ENCODE assay signal across 9 cellular contexts in the genomic region with DNA sequence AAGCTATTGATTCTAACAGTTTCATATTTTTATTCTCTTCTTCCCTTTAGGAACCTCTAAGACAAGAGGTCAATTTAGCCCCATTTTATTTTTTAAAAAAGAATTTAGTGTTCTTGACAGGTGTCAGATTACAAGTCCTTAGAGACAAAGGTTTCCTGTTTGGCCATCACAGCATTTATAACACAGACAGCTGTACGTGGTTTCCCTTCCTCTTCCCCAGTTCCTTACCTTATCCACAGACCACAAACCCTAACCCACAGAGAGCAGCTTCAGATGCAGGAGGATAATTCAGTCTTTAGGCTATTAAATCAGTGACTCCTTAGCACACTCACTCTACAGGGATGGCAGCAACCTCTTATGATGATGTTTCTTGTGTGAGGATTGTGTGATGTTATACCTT.
DNase-seq lines count a peak whose midpoint lies in the region; ATAC-seq and TF ChIP-seq lines count a peak whose summit lies in the region.
"Had no signal": no experiment of that assay in that cellular context is flagged by ENCODE, and none has a peak within 500 bp of the region (broad histone marks: within the 10 kb centered on the region; RNA-seq: fewer than 3 reads in every experiment).

No MANE protein-coding gene starts in this region.

- H4K20me1 ChIP-seq in MM.1S (ENCODE audit: insufficient read depth, low read length) = no peaks in the 10 kb centered on the region
- no peaks in the 10 kb centered on the region for H4K20me1 ChIP-seq in PC-9 (ENCODE audit: insufficient read depth)

- no peaks in the 10 kb centered on the region for H3K9me3 ChIP-seq in MM.1S (replicated peaks; ENCODE audit: insufficient read depth, low read length)
- 0 out of 2 replicates have a peak, but pooled peaks cover 4% of the 10 kb centered on the region for H3K9me3 ChIP-seq in PC-9 (ENCODE audit: insufficient read depth, low read depth)

- H3K27ac ChIP-seq in MM.1S (ENCODE audit: low read length) (no peak overlapping the region), PC-9 (no peak overlapping the region)

- CTCF ChIA-PET in PC-9 (lab: Charles Lee) = no interaction called here
- CTCF ChIA-PET in WTC11 (lab: Charles Lee) = no interaction called here

- peaks cover 16 to 23% (median 17%) of the 10 kb centered on the region in 3 donors for H3K4me1 Mint-ChIP-seq in naive B cell
- H3K4me1 Mint-ChIP-seq in WTC11 = peaks cover 3% of the 10 kb centered on the region

- H3K4me1 ChIP-seq in MM.1S (ENCODE audit: low read length) = no peaks in the 10 kb centered on the region
- H3K4me1 ChIP-seq in PC-9 (replicated peaks; ENCODE audit: insufficient read depth) = no peaks in the 10 kb centered on the region

- peak; percentile 58 for DNase-seq in MM.1S
- DNase-seq in naive B cell = peak; percentile 26
- DNase-seq in DMS79 treated with DMSO at 0.1 percent for 48 hours (lab: John Stamatoyannopoulos, UW) = no peak
- DNase-seq in PC-9 = no peak
- DNase-seq in HT-29 (ENCODE audit: low spot score) = no peak
- no peak for DNase-seq in WTC11 (ENCODE audit: low spot score)
- DNase-seq: activated T-cell treated with anti-CD3 and anti-CD28 coated beads, Interleukin-2, amount 50 U/mL, for 24 hours had no signal

- H3K27me3 Mint-ChIP-seq in naive B cell = no peaks in the 10 kb centered on the region
- no peaks in the 10 kb centered on the region for H3K27me3 Mint-ChIP-seq in WTC11 (ENCODE audit: low read depth)
- H3K27me3 Mint-ChIP-seq: activated T-cell treated with anti-CD3 and anti-CD28 coated beads, Interleukin-2, amount 50 U/mL, for 24 hours had no signal

- H3K27me3 ChIP-seq in MM.1S (replicated peaks; ENCODE audit: insufficient read depth, low read length) = no peaks in the 10 kb centered on the region
- H3K27me3 ChIP-seq in PC-9 (ENCODE audit: insufficient read depth, low read depth) = no peaks in the 10 kb centered on the region

- H3K9me2 ChIP-seq in MM.1S (replicated peaks; ENCODE audit: insufficient read depth, low read length) (no peaks in the 10 kb centered on the region), PC-9 (ENCODE audit: insufficient read depth) (no peaks in the 10 kb centered on the region)

- H3K79me2 ChIP-seq in MM.1S (ENCODE audit: low read length) = no peaks in the 10 kb centered on the region
- no peaks in the 10 kb centered on the region for H3K79me2 ChIP-seq in PC-9 (ENCODE audit: low read depth)

- ATAC-seq in GM19324 (IDR thresholded peaks at IDR 0.05; ENCODE audit: low FRiP score, unreplicated experiment) (peak; percentile 89), HG02852 (IDR thresholded peaks at IDR 0.05; ENCODE audit: unreplicated experiment) (peak; percentile 85), naive B cell (ENCODE audit: low read depth in 2 of 2) (peak; percentile 60 to 69), WTC11 (no peak)

- no peak overlapping the region for H2AFZ ChIP-seq in MM.1S (ENCODE audit: low read length)
- no peak overlapping the region for H2AFZ ChIP-seq in PC-9

- H3K27ac Mint-ChIP-seq in naive B cell = peak overlapping the region in 2 of 6 donors; percentile 1 to 24
- H3K27ac Mint-ChIP-seq in WTC11 = no peak overlapping the region
- H3K27ac Mint-ChIP-seq: activated T-cell treated with anti-CD3 and anti-CD28 coated beads, Interleukin-2, amount 50 U/mL, for 24 hours had no signal

- H3K36me3 Mint-ChIP-seq in naive B cell (no peaks in the 10 kb centered on the region), WTC11 (peaks cover 36% of the 10 kb centered on the region)

- POLR2A ChIA-PET in PC-9 (lab: Charles Lee; ENCODE audit: unreplicated experiment) = no interaction called here
- POLR2A ChIA-PET in WTC11 (lab: Charles Lee) = no interaction called here

- TF ChIP-seq CTCF in MM.1S (IDR thresholded peaks at IDR 0.05; ENCODE audit: low read length) (no peak), PC-9 (conservative IDR thresholded peaks at IDR 0.05) (no peak), WTC11 (IDR thresholded peaks at IDR 0.05) (no peak)

- H3K4me2 ChIP-seq in MM.1S (ENCODE audit: low read depth, low read length) (no peak overlapping the region; the same call in 1 of the 2 replicates), PC-9 (no peak overlapping the region)

- intact Hi-C loops in PC-9 (cut with micrococcal nuclease; ENCODE audit: unreplicated experiment) = no loop called here

- H3K4me3 ChIP-seq in MM.1S (ENCODE audit: low read length) (no peak overlapping the region), PC-9 (no peak overlapping the region)

- H3K36me3 ChIP-seq in MM.1S (replicated peaks; ENCODE audit: insufficient read depth, low read length) (no peaks in the 10 kb centered on the region), PC-9 (ENCODE audit: low read depth) (no peaks in the 10 kb centered on the region)

- H3K9me3 Mint-ChIP-seq in naive B cell (peaks cover 0 to 25% (median 21%) of the 10 kb centered on the region in 7 donors), WTC11 (peaks cover 53% of the 10 kb centered on the region)

- H3F3A ChIP-seq in MM.1S (ENCODE audit: insufficient read depth, low read length) (no peaks in the 10 kb centered on the region), PC-9 (ENCODE audit: insufficient read depth, low read depth) (no peaks in the 10 kb centered on the region)

- no peak overlapping the region for H3K9ac ChIP-seq in MM.1S (ENCODE audit: low read length)

- H3K4me3 Mint-ChIP-seq in naive B cell = peak overlapping the region in 4 of 8 donors; percentile 1 to 23 (median 6)
- no peak overlapping the region for H3K4me3 Mint-ChIP-seq in WTC11
- H3K4me3 Mint-ChIP-seq: activated T-cell treated with anti-CD3 and anti-CD28 coated beads, Interleukin-2, amount 50 U/mL, for 24 hours had no signal

- no TSS peak for BruUV-seq in PC-9 (replicated peaks; lab: Mats Ljungman, UMichigan)

TF ChIP-seq in WTC11, 78 proteins besides CTCF, POLR2A, EP300 and RAD21 (continues in another document):
- TF ChIP-seq SMAD3 (CRISPR knock-in tag; IDR thresholded peaks at IDR 0.05; ENCODE audit: borderline replicate concordance) (no peak), ESRRA (CRISPR knock-in tag; IDR thresholded peaks at IDR 0.05; ENCODE audit: borderline replicate concordance) (no peak), CREB1 (CRISPR knock-in tag; IDR thresholded peaks at IDR 0.05) (no peak), CDX4 (CRISPR knock-in tag; IDR thresholded peaks at IDR 0.05; ENCODE audit: borderline replicate concordance) (no peak), ELF4 (CRISPR knock-in tag; IDR thresholded peaks at IDR 0.05; ENCODE audit: low read depth) (no peak)
- TF ChIP-seq, protein P1, sequence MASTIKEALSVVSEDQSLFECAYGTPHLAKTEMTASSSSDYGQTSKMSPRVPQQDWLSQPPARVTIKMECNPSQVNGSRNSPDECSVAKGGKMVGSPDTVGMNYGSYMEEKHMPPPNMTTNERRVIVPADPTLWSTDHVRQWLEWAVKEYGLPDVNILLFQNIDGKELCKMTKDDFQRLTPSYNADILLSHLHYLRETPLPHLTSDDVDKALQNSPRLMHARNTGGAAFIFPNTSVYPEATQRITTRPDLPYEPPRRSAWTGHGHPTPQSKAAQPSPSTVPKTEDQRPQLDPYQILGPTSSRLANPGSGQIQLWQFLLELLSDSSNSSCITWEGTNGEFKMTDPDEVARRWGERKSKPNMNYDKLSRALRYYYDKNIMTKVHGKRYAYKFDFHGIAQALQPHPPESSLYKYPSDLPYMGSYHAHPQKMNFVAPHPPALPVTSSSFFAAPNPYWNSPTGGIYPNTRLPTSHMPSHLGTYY (CRISPR knock-in tag; IDR thresholded peaks at IDR 0.05) = no peak
- TF ChIP-seq, protein P2, sequence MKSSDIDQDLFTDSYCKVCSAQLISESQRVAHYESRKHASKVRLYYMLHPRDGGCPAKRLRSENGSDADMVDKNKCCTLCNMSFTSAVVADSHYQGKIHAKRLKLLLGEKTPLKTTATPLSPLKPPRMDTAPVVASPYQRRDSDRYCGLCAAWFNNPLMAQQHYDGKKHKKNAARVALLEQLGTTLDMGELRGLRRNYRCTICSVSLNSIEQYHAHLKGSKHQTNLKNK (CRISPR knock-in tag; IDR thresholded peaks at IDR 0.05) = no peak
- TF ChIP-seq, protein P3, sequence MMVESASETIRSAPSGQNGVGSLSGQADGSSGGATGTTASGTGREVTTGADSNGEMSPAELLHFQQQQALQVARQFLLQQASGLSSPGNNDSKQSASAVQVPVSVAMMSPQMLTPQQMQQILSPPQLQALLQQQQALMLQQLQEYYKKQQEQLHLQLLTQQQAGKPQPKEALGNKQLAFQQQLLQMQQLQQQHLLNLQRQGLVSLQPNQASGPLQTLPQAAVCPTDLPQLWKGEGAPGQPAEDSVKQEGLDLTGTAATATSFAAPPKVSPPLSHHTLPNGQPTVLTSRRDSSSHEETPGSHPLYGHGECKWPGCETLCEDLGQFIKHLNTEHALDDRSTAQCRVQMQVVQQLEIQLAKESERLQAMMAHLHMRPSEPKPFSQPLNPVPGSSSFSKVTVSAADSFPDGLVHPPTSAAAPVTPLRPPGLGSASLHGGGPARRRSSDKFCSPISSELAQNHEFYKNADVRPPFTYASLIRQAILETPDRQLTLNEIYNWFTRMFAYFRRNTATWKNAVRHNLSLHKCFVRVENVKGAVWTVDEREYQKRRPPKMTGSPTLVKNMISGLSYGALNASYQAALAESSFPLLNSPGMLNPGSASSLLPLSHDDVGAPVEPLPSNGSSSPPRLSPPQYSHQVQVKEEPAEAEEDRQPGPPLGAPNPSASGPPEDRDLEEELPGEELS (CRISPR knock-in tag; IDR thresholded peaks at IDR 0.05) = no peak

Comparison
In these comparisons a context has a peak if more than half of its experiments do, and no peak if none do; other contexts are left out.
1. DNase-seq: peak in MM.1S (single experiment) and naive B cell (single experiment); none in DMS79 treated with DMSO at 0.1 percent for 48 hours (single experiment), PC-9 (0 of 2), HT-29 (single experiment) and WTC11 (single experiment).